In the genomic region with DNA sequence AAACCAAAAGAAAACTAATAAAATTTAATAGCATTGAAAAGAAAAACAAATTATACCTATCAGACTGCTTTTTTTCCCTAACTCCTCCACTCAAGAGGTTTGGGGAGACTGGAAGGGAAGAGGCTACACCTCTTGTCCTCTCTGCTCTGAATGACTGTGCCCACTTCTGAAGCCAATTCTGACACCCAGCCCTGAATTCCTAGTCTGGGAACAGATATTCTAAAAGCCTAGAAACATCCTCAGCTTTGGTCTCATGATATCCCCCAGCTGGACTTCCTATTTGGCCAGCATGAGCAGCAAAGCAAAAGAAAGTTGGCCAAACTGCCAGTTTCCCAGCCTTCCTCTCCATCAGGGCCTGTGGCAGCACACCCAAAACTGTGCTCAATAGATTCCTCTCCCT, we compare ENCODE assay signal across 13 cellular contexts.
A peak's percentile ranks its signal among the peaks of the same experiment; 100 is the strongest.
DNase-seq lines count a peak whose midpoint lies in the region; ATAC-seq and TF ChIP-seq lines count a peak whose summit lies in the region.
"Had no signal": no experiment of that assay in that cellular context is flagged by ENCODE, and none has a peak within 500 bp of the region (broad histone marks: within the 10 kb centered on the region; RNA-seq: fewer than 3 reads in every experiment).

No MANE protein-coding gene starts in this region.

- H3K4me1 ChIP-seq in right cardiac atrium (ENCODE audit: control insufficient read depth, insufficient read depth, low read length) (no peaks in the 10 kb centered on the region), testis (no peaks in the 10 kb centered on the region)
- H3K4me1 ChIP-seq: BE2C had no signal

- peak; percentile 16 to 74 for ATAC-seq in right cardiac atrium

- H3K27ac ChIP-seq in right cardiac atrium (ENCODE audit: low read length), result no peak overlapping the region
- no peak overlapping the region for H3K27ac ChIP-seq in testis
- H3K27ac ChIP-seq in coronary artery, result no peak overlapping the region

- H3K9me3 Mint-ChIP-seq in nephron, result no peaks in the 10 kb centered on the region
- H3K9me3 Mint-ChIP-seq: CD8-positive, alpha-beta memory T cell; H9 had no signal

- H3K4me1 Mint-ChIP-seq in nephron, result peaks cover 73% of the 10 kb centered on the region
- H3K4me1 Mint-ChIP-seq: CD4-positive, CD25-positive, alpha-beta regulatory T cell; CD8-positive, alpha-beta memory T cell had no signal

- TF ChIP-seq CTCF in nephron (IDR thresholded peaks at IDR 0.05; ENCODE audit: unreplicated experiment in 3 of 3), result no peak
- TF ChIP-seq CTCF in testis (IDR thresholded peaks at IDR 0.05), result no peak
- no peak for TF ChIP-seq CTCF in coronary artery (IDR thresholded peaks at IDR 0.05)

- peaks cover 4% of the 10 kb centered on the region for H3K27me3 Mint-ChIP-seq in nephron (ENCODE audit: low read depth)
- H3K27me3 Mint-ChIP-seq: CD4-positive, CD25-positive, alpha-beta regulatory T cell had no signal

- H3K4me3 ChIP-seq in right cardiac atrium (ENCODE audit: low read length) (no peak overlapping the region), testis (no peak overlapping the region), coronary artery (no peak overlapping the region)

- intact Hi-C loops in right cardiac atrium (cut with DNase I), result no loop called here
- intact Hi-C loops in cardiac septum (cut with DNase I), result no loop called here
- intact Hi-C loops in testis (cut with DNase I; ENCODE audit: low total_unique reads), result no loop called here

- TF ChIP-seq POLR2A in testis (IDR thresholded peaks at IDR 0.05), result no peak

- no peaks in the 10 kb centered on the region for H3K27me3 ChIP-seq in right cardiac atrium (ENCODE audit: control insufficient read depth, insufficient read depth)
- no peaks in the 10 kb centered on the region for H3K27me3 ChIP-seq in testis
- H3K27me3 ChIP-seq: BE2C had no signal

- H3K9me3 ChIP-seq in right cardiac atrium (ENCODE audit: control insufficient read depth, low read length) (no peaks in the 10 kb centered on the region), testis (no peaks in the 10 kb centered on the region)
- H3K9me3 ChIP-seq: BE2C had no signal

- DNase-seq in right cardiac atrium (no peak), cardiac septum (ENCODE audit: low spot score) (no peak), testis (peak; percentile 23), NCI-H2171 treated with DMSO at 0.1 percent for 48 hours (lab: John Stamatoyannopoulos, UW) (no peak), coronary artery (ENCODE audit: low spot score) (no peak)
- DNase-seq: ACHN; BE2C; C1 segment of cervical spinal cord; CD4-positive, CD25-positive, alpha-beta regulatory T cell; CD8-positive, alpha-beta memory T cell; COR-L47; H9 had no signal

- peak overlapping the region in 1 of 3 experiments; percentile 71 for H3K4me3 Mint-ChIP-seq in nephron
- H3K4me3 Mint-ChIP-seq: CD4-positive, CD25-positive, alpha-beta regulatory T cell; CD8-positive, alpha-beta memory T cell; H9 had no signal

- H3K36me3 ChIP-seq in testis (ENCODE audit: low read depth, missing control alignments), result no peaks in the 10 kb centered on the region
- H3K36me3 ChIP-seq: BE2C had no signal

- H3K36me3 Mint-ChIP-seq in nephron (ENCODE audit: low read depth), result no peaks in the 10 kb centered on the region
- H3K36me3 Mint-ChIP-seq: CD4-positive, CD25-positive, alpha-beta regulatory T cell; CD8-positive, alpha-beta memory T cell had no signal

- peak overlapping the region in 2 of 3 experiments; percentile 42 to 81 for H3K27ac Mint-ChIP-seq in nephron
- H3K27ac Mint-ChIP-seq: CD4-positive, CD25-positive, alpha-beta regulatory T cell; CD8-positive, alpha-beta memory T cell; H9 had no signal
